ENCODE assay signal across 18 cellular contexts in the genomic region with DNA sequence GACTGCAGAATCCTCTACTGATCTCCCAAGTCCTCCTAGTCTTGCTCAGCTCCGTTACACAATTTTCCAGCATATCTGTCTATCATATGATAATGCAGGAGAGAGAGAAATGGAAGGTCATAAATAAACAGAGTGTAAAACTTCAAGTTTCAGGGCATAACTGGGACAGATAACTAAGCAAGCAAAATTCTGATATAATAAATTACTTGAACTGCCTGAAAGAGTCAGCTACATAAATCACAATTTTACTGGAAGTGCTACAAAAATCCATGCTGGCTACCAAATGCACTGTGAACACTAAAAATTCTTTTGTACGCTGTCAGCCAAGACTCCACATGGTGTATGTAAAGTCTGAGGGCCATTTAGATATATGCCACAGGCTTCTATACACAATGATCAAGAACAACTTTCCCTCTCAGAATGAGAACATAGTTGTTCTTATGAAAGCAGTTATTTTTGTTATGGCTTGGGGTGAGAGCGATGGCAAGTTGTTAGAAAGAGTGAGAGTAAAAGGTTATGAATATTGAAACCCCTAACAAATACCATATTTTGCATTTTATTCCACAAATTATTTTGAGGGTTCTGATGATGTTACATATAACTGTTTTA. TPM values are rescaled to one million over a fixed set of nuclear protein-coding genes. Genes with fewer than 3 reads are reported as not detected.
DNase-seq lines count a peak whose midpoint lies in the region; ATAC-seq, FAIRE-seq and TF ChIP-seq lines count a peak whose summit lies in the region.
"Had no signal": no experiment of that assay in that cellular context is flagged by ENCODE, and none has a peak within 500 bp of the region (broad histone marks: within the 10 kb centered on the region; RNA-seq: fewer than 3 reads in every experiment).

No MANE protein-coding gene starts in this region.

- DNase-seq in GM10266 (ENCODE audit: extremely low spot score) (peak; percentile 25), astrocyte of the spinal cord (ENCODE audit: low read depth, low spot score) (peak; percentile 14), omental fat pad (ENCODE audit: low spot score) (no peak), NCI-H1105 treated with DMSO at 0.1 percent for 48 hours (lab: John Stamatoyannopoulos, UW) (no peak), SIG-M5 treated with dmso at 0.1 percent for 504 hours (lab: John Stamatoyannopoulos, UW; ENCODE audit: unreplicated experiment) (no peak), urothelium cell line (ENCODE audit: low spot score) (no peak)
- DNase-seq in CD4-positive, alpha-beta T cell: no peak
- DNase-seq: GDM1, NCI-H1092, NCI-H1694, NCI-H526, SIG-M5 had no signal

- H3K36me3 Mint-ChIP-seq in CD4-positive, alpha-beta T cell (ENCODE audit: low read depth): no peaks in the 10 kb centered on the region

- no peaks in the 10 kb centered on the region for H3K27me3 ChIP-seq in CD4-positive, alpha-beta T cell (ENCODE audit: control insufficient read depth, insufficient read depth, low read length)
- H3K27me3 ChIP-seq: BLaER1 treated with 17β-estradiol and CSF1 and Interleukin-3, amounts not matched to agents 10 nM and 100 nM had no signal

- no peaks in the 10 kb centered on the region for H3K9me3 ChIP-seq in CD4-positive, alpha-beta T cell (ENCODE audit: control insufficient read depth, low read length)
- H3K9me3 ChIP-seq: BLaER1 treated with 17β-estradiol and CSF1 and Interleukin-3, amounts not matched to agents 10 nM and 100 nM; HAP-1 had no signal

- POLR2A ChIA-PET in CD4-positive, alpha-beta T cell (lab: Charles Lee): no interaction called here

- H3K4me3 ChIP-seq in astrocyte of the spinal cord (ENCODE audit: low read depth, low read length): no peak overlapping the region
- H3K4me3 ChIP-seq: BLaER1 treated with 17β-estradiol and CSF1 and Interleukin-3, amounts not matched to agents 10 nM and 100 nM; HAP-1 had no signal

- ATAC-seq in HG02885 (IDR thresholded peaks at IDR 0.05; ENCODE audit: poor library complexity, unreplicated experiment): peak; percentile 91
- peak; percentile 64 for ATAC-seq in omental fat pad (ENCODE audit: low FRiP score)
- no peak for ATAC-seq in CD4-positive, alpha-beta T cell (ENCODE audit: poor library complexity)
- ATAC-seq: HepG2 had no signal

- no peak for FAIRE-seq in urothelium cell line (lab: Jason Lieb, UNC)
- FAIRE-seq: GM12892, HepG2 had no signal

- peaks cover 14% of the 10 kb centered on the region for H3K27me3 Mint-ChIP-seq in CD4-positive, alpha-beta T cell

- intact Hi-C loops in CD4-positive, alpha-beta T cell (cut with DNase I, micrococcal nuclease): no loop called here

- in situ Hi-C loops in astrocyte of the spinal cord (cut with HindIII; ENCODE audit: low sequenced_read_pairs): no loop called here

- CTCF ChIA-PET in CD4-positive, alpha-beta T cell (lab: Charles Lee): interaction anchor here (1.2 kb wide), 1 partner anchor 8 kb away, joined by 3 read pairs; no protein-coding TSS in a partner anchor

- no peak overlapping the region for H3K27ac Mint-ChIP-seq in CD4-positive, alpha-beta T cell

- H3K4me1 Mint-ChIP-seq in CD4-positive, alpha-beta T cell (ENCODE audit: low read depth): no peaks in the 10 kb centered on the region

- TF ChIP-seq CTCF in GM10266 (IDR thresholded peaks at IDR 0.05; ENCODE audit: control insufficient read depth, insufficient read depth, low read depth, missing control alignments) (no peak), astrocyte of the spinal cord (IDR thresholded peaks at IDR 0.05; ENCODE audit: low read depth, low read length) (no peak), omental fat pad (IDR thresholded peaks at IDR 0.05) (no peak)
- TF ChIP-seq CTCF in CD4-positive, alpha-beta T cell (IDR thresholded peaks at IDR 0.05): no peak

- H3K27ac ChIP-seq in CD4-positive, alpha-beta T cell (ENCODE audit: low read depth, low read length): no peak overlapping the region
- H3K27ac ChIP-seq: BLaER1 treated with 17β-estradiol and CSF1 and Interleukin-3, amounts not matched to agents 10 nM and 100 nM had no signal

- no peaks in the 10 kb centered on the region for H3K9me3 Mint-ChIP-seq in CD4-positive, alpha-beta T cell

- no peak overlapping the region for H3K4me3 Mint-ChIP-seq in CD4-positive, alpha-beta T cell

RNA-seq across cellular contexts. Expression of gene GRIP1, which starts 41.1 kb away (rescaled TPM):
- total RNA-seq in omental fat pad: 1 to 10 TPM; 1.2 to 4.9 (median 2.9) TPM
- total RNA-seq in CD4-positive, alpha-beta T cell: 1 to 10 TPM; 5.4 TPM
- total RNA-seq: A172, HepG2 had no signal

Comparison
In these comparisons a context has a peak if more than half of its experiments do, and no peak if none do; other contexts are left out.
1. DNase-seq: peak in GM10266 (single experiment) and astrocyte of the spinal cord (single experiment); none in omental fat pad (single experiment), NCI-H1105 treated with DMSO at 0.1 percent for 48 hours (single experiment), SIG-M5 treated with dmso at 0.1 percent for 504 hours (single experiment), CD4-positive, alpha-beta T cell (0 of 10) and urothelium cell line (single experiment).